ENCODE assay signal across 10 cellular contexts in the genomic region with DNA sequence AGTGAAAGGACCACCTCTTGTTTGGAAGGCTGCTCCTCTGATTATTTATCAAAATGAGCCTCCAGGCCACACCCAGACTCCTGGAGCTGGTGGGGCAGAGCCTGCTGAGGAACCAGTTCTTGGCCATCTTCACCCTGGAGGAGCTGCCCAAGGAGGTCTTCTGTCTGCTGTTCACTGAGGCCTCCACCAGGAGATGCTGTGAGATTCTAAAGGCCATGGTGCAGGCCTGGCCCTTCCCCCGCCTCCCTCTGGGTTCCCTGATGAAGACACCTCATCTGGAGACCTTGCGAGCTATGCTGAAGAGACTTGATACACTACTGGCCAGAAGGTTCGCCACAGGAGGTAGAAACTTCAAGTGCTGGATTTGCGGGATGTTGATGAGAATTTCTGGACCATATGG.
DNase-seq lines count a peak whose midpoint lies in the region; ATAC-seq and TF ChIP-seq lines count a peak whose summit lies in the region.
"Had no signal": no experiment of that assay in that cellular context is flagged by ENCODE, and none has a peak within 500 bp of the region (broad histone marks: within the 10 kb centered on the region; RNA-seq: fewer than 3 reads in every experiment).

No MANE protein-coding gene starts in this region.

- no peaks in the 10 kb centered on the region for H3F3A ChIP-seq in PC-3 (ENCODE audit: low read length, unreplicated experiment)

- H3K4me2 ChIP-seq in PC-3 (ENCODE audit: low read length) = no peak overlapping the region

- H3K27me3 ChIP-seq in BJ (ENCODE audit: control insufficient read depth, insufficient read depth, low read length) (no peaks in the 10 kb centered on the region; the same call in 1 of the 2 replicates), PC-3 (ENCODE audit: low read length) (no peaks in the 10 kb centered on the region), right atrium auricular region (no peaks in the 10 kb centered on the region)

- no peak for TF ChIP-seq POLR2A in GM18505 (IDR thresholded peaks at IDR 0.05; ENCODE audit: borderline replicate concordance, extremely low read depth, insufficient read depth, insufficient read length)

- intact Hi-C loops in PC-3 (cut with micrococcal nuclease) = no loop called here

- H3K9me2 ChIP-seq in PC-3 (replicated peaks; ENCODE audit: low read length) = no peaks in the 10 kb centered on the region

- H3K9me3 ChIP-seq in PC-3 (ENCODE audit: low read length) = no peaks in the 10 kb centered on the region
- no peaks in the 10 kb centered on the region for H3K9me3 ChIP-seq in right atrium auricular region
- H3K9me3 ChIP-seq: left ventricle myocardium inferior had no signal

- H3K27ac ChIP-seq in PC-3 (ENCODE audit: low read length) (no peak overlapping the region), right atrium auricular region (no peak overlapping the region)
- H3K27ac ChIP-seq: left ventricle myocardium inferior, parathyroid adenoma had no signal

- no peaks in the 10 kb centered on the region for H4K20me1 ChIP-seq in PC-3 (ENCODE audit: low read length)

- POLR2A ChIA-PET in BJ (lab: Charles Lee) (no interaction called here), PC-3 (lab: Charles Lee; ENCODE audit: unreplicated experiment) (interaction anchor here (0.7 kb wide), 1 partner anchor 370 kb away, joined by 4 read pairs; no protein-coding TSS in a partner anchor)

- H3K36me3 ChIP-seq in BJ (ENCODE audit: control insufficient read depth, insufficient read depth, low read length) (no peaks in the 10 kb centered on the region), PC-3 (ENCODE audit: low read depth, low read length) (no peaks in the 10 kb centered on the region), right atrium auricular region (no peaks in the 10 kb centered on the region)
- H3K36me3 ChIP-seq: left ventricle myocardium inferior had no signal

- DNase-seq in BJ (ENCODE audit: low read depth) (no peak), PC-3 (no peak), germinal center (ENCODE audit: low spot score) (peak; percentile 3), right atrium auricular region (ENCODE audit: low spot score) (no peak), SKM-1 (lab: John Stamatoyannopoulos, UW; ENCODE audit: unreplicated experiment) (no peak)
- DNase-seq: left ventricle myocardium inferior had no signal

- no peaks in the 10 kb centered on the region for H3K79me2 ChIP-seq in PC-3 (ENCODE audit: low read length)
- H3K79me2 ChIP-seq: parathyroid adenoma had no signal

- H3K4me1 ChIP-seq in PC-3 (ENCODE audit: insufficient read depth, low read length) = peaks cover 6% of the 10 kb centered on the region; the same call in 1 of the 2 replicates
- H3K4me1 ChIP-seq in right atrium auricular region = no peaks in the 10 kb centered on the region
- H3K4me1 ChIP-seq: left ventricle myocardium inferior, parathyroid adenoma had no signal

- no peak for ATAC-seq in PC-3
- ATAC-seq in GM18505 (IDR thresholded peaks at IDR 0.05; ENCODE audit: unreplicated experiment) = no peak
- ATAC-seq in HG03196 (IDR thresholded peaks at IDR 0.05; ENCODE audit: unreplicated experiment) = no peak

- no peak overlapping the region for H3K4me3 ChIP-seq in BJ (ENCODE audit: low read depth, low read length)
- H3K4me3 ChIP-seq in PC-3 (ENCODE audit: low read length) = no peak overlapping the region
- H3K4me3 ChIP-seq in right atrium auricular region = no peak overlapping the region
- H3K4me3 ChIP-seq: left ventricle myocardium inferior had no signal

- CTCF ChIA-PET in BJ (lab: Yijun Ruan, JAX) = interaction anchor here (0.9 kb wide), 1 partner anchor 8 kb away, joined by 6 read pairs; no protein-coding TSS in a partner anchor
- CTCF ChIA-PET in PC-3 (lab: Charles Lee) = no interaction called here

- BruUV-seq in PC-3 (replicated peaks; lab: Mats Ljungman, UMichigan) = no TSS peak

- no peak overlapping the region for H2AFZ ChIP-seq in PC-3 (ENCODE audit: low read length)
- H2AFZ ChIP-seq: parathyroid adenoma had no signal

- H3K9ac ChIP-seq in PC-3 (ENCODE audit: low read length) = no peak overlapping the region
- H3K9ac ChIP-seq: parathyroid adenoma had no signal

- TF ChIP-seq CTCF in BJ (IDR thresholded peaks at IDR 0.05; ENCODE audit: insufficient read depth, low read depth, low read length) (peak; percentile 14; the same call in 1 of the 2 replicates), GM12874 (IDR thresholded peaks at IDR 0.05; ENCODE audit: insufficient read depth, low read depth, low read length) (peak; percentile 27; the same call in 1 of the 2 replicates), PC-3 (conservative IDR thresholded peaks at IDR 0.05; ENCODE audit: low read depth, low read length) (peak; percentile 36), right atrium auricular region (IDR thresholded peaks at IDR 0.05) (no peak)

Comparison
In these comparisons a context has a peak if more than half of its experiments do, and no peak if none do; other contexts are left out.
1. CTCF ChIP-seq: peak in BJ (single experiment), GM12874 (single experiment) and PC-3 (single experiment); none in right atrium auricular region (0 of 2).